ENCODE assay signal across 1 cellular context in genomic region chr10:62735464-62736188, GRCh38.
TF ChIP-seq lines count a peak whose summit lies in the region.

No MANE protein-coding gene starts in this region.

TF ChIP-seq in GM12878, 131 proteins besides CTCF, POLR2A, EP300 and RAD21 (continued from another document and continues in another):
- TF ChIP-seq EGR1 (IDR thresholded peaks at IDR 0.05; ENCODE audit: borderline replicate concordance in 1 of 2, low read depth in 2 of 2, low read length in 2 of 2) (peak in 1 of 2 experiments; percentile 49; a peak in 1 of 3 replicates), CBX3 (IDR thresholded peaks at IDR 0.05; ENCODE audit: borderline replicate concordance, low read depth) (no peak), WRNIP1 (IDR thresholded peaks at IDR 0.05; ENCODE audit: borderline replicate concordance, low read depth, low read length) (no peak), PAX5 (IDR thresholded peaks at IDR 0.05; ENCODE audit: borderline replicate concordance, low read depth, low read length) (peak; percentile 45; the same call in 1 of the 2 replicates), BRCA1 (IDR thresholded peaks at IDR 0.05; ENCODE audit: low read depth, low read length) (no peak), TCF12 (IDR thresholded peaks at IDR 0.05; ENCODE audit: low read depth, low read length) (0 out of 2 replicates have a peak, but pooled peaks have one; percentile 30), ZNF687 (IDR thresholded peaks at IDR 0.05) (peak; percentile 53; the same call in 1 of the 2 replicates), ETV6 (conservative IDR thresholded peaks at IDR 0.05 in 1 of 2, IDR thresholded peaks at IDR 0.05 in 1 of 2; ENCODE audit: borderline replicate concordance in 1 of 2, low read depth in 1 of 2) (peak in 1 of 2 experiments; percentile 58; a peak in 1 of 4 replicates), KLF5 (IDR thresholded peaks at IDR 0.05; ENCODE audit: partially characterized antibody) (no peak), SREBF2 (IDR thresholded peaks at IDR 0.05; ENCODE audit: low read length) (no peak), CHD1 (IDR thresholded peaks at IDR 0.05; ENCODE audit: low read depth, low read length) (no peak), PRDM15 (CRISPR knock-in tag; IDR thresholded peaks at IDR 0.05) (no peak), SIX5 (IDR thresholded peaks at IDR 0.05; ENCODE audit: low read depth, low read length, severe bottlenecking) (no peak), HDGF (IDR thresholded peaks at IDR 0.05) (no peak), IKZF1 (conservative IDR thresholded peaks at IDR 0.05) (peak; percentile 71), HSF1 (IDR thresholded peaks at IDR 0.05; ENCODE audit: low read depth, low read length) (no peak), BCL11A (IDR thresholded peaks at IDR 0.05; ENCODE audit: low read depth, low read length) (0 out of 2 replicates have a peak, but pooled peaks have one; percentile 45), REST (IDR thresholded peaks at IDR 0.05; ENCODE audit: low read depth, low read length) (no peak), STAT3 (IDR thresholded peaks at IDR 0.05; ENCODE audit: low read depth, low read length) (0 out of 2 replicates have a peak, but pooled peaks have one; percentile 35), SUPT20H (IDR thresholded peaks at IDR 0.05; ENCODE audit: borderline replicate concordance, control insufficient read depth, low read depth, low read length) (no peak), MTA3 (IDR thresholded peaks at IDR 0.05; ENCODE audit: borderline replicate concordance, low read length) (peak; percentile 72; the same call in 1 of the 2 replicates), ZBTB40 (IDR thresholded peaks at IDR 0.05; ENCODE audit: borderline replicate concordance) (no peak; the same call in 1 of the 2 replicates), STAT1 (conservative IDR thresholded peaks at IDR 0.05) (no peak), RCOR1 (conservative IDR thresholded peaks at IDR 0.05; ENCODE audit: low read depth, low read length) (no peak), ATF2 (IDR thresholded peaks at IDR 0.05; ENCODE audit: low read length) (peak; percentile 77; the same call in 1 of the 2 replicates), PKNOX1 (IDR thresholded peaks at IDR 0.05) (no peak), BCLAF1 (IDR thresholded peaks at IDR 0.05) (no peak), MYB (IDR thresholded peaks at IDR 0.05; ENCODE audit: borderline replicate concordance, low read depth, low read length) (no peak), GATAD2B (conservative IDR thresholded peaks at IDR 0.05; ENCODE audit: low read depth) (no peak)
